In the genomic region with DNA sequence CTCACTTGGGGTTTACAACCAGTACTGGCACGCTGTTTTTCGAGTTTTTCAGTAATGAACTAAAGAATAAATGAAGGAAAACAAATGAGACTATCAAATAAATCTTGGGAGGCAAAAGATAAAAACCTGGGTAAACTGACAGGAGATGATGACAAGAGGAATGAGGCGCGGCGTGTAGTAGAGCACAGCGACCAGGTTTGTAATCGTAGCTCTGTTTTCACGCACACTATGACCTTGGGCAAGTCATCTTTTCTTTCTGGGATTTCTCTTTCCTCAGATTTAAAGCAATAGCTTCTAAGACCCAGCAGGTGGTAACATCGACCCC, we compare ENCODE assay signal across 8 cellular contexts. TPM values are rescaled to one million over a fixed set of nuclear protein-coding genes. Genes with fewer than 3 reads are reported as not detected.
DNase-seq lines count a peak whose midpoint lies in the region; ATAC-seq and TF ChIP-seq lines count a peak whose summit lies in the region.

No MANE protein-coding gene starts in this region.

- H3K36me3 ChIP-seq in CD4-positive, CD25-positive, alpha-beta regulatory T cell (ENCODE audit: control insufficient read depth, insufficient read depth, low read length), result peaks cover 11% of the 10 kb centered on the region
- H3K36me3 ChIP-seq in OCI-LY1 (ENCODE audit: insufficient read depth, low read length) (peaks cover 13% of the 10 kb centered on the region; the same call in 1 of the 2 replicates), endodermal cell (ENCODE audit: control insufficient read depth, insufficient read depth, low read length) (peaks cover 13% of the 10 kb centered on the region), neural progenitor cell (no peaks in the 10 kb centered on the region)

- no peaks in the 10 kb centered on the region for H3K27me3 ChIP-seq in CD4-positive, CD25-positive, alpha-beta regulatory T cell (ENCODE audit: control insufficient read depth, insufficient read depth, low read length)
- H3K27me3 ChIP-seq in OCI-LY1 (ENCODE audit: insufficient read depth, low read length) (no peaks in the 10 kb centered on the region), endodermal cell (ENCODE audit: control insufficient read depth, insufficient read depth, low read length, poor library complexity, severe bottlenecking) (no peaks in the 10 kb centered on the region), neural progenitor cell (no peaks in the 10 kb centered on the region)

- H3K9me3 Mint-ChIP-seq in CD4-positive, CD25-positive, alpha-beta regulatory T cell, result no peaks in the 10 kb centered on the region
- H3K9me3 Mint-ChIP-seq in endodermal cell, result no peaks in the 10 kb centered on the region
- H3K9me3 Mint-ChIP-seq in neural progenitor cell, result no peaks in the 10 kb centered on the region

- H2AFZ ChIP-seq in OCI-LY1 (ENCODE audit: low read length) (no peak overlapping the region; the same call in 1 of the 2 replicates), neural progenitor cell (replicated peaks) (peak overlapping the region; percentile 59)

- H3K4me1 ChIP-seq in CD4-positive, CD25-positive, alpha-beta regulatory T cell (ENCODE audit: control insufficient read depth, insufficient read depth, low read length, poor library complexity, severe bottlenecking), result peaks cover 17% of the 10 kb centered on the region
- H3K4me1 ChIP-seq in OCI-LY1 (ENCODE audit: insufficient read depth, low read length, severe bottlenecking) (peaks cover 24% of the 10 kb centered on the region), endodermal cell (ENCODE audit: control insufficient read depth, insufficient read depth, low read length) (no peaks in the 10 kb centered on the region), neural progenitor cell (peaks cover 5% of the 10 kb centered on the region)

- 0 to 2% methylated on average over 9 of the region's 9 CpGs for WGBS in endodermal cell (ENCODE audit: insufficient coverage in 1 of 2, insufficient read length in 1 of 2), 2 experiments

- peak overlapping the region; percentile 90 for H3K9ac ChIP-seq in OCI-LY1 (ENCODE audit: low read length)
- H3K9ac ChIP-seq in endodermal cell (ENCODE audit: extremely low read depth, low read length, poor library complexity, severe bottlenecking), result peak overlapping the region; percentile 71
- H3K9ac ChIP-seq in neural progenitor cell, result peak overlapping the region; percentile 85

- H3F3A ChIP-seq in OCI-LY1 (ENCODE audit: insufficient read depth, low read length) (peaks cover under 1% of the 10 kb centered on the region; the same call in 1 of the 2 replicates), neural progenitor cell (ENCODE audit: low read depth) (no peaks in the 10 kb centered on the region)

- ATAC-seq in CD4-positive, CD25-positive, alpha-beta regulatory T cell (ENCODE audit: low read depth in 2 of 2), result no peak
- no peak for ATAC-seq in HG02938 (IDR thresholded peaks at IDR 0.05; ENCODE audit: unreplicated experiment)
- no peak for ATAC-seq in GM18861 (IDR thresholded peaks at IDR 0.05; ENCODE audit: unreplicated experiment)
- ATAC-seq in HG03025 (IDR thresholded peaks at IDR 0.05; ENCODE audit: low FRiP score, unreplicated experiment), result no peak

- H3K27ac ChIP-seq in CD4-positive, CD25-positive, alpha-beta regulatory T cell (ENCODE audit: insufficient read depth, low read length, poor library complexity, severe bottlenecking), result peak overlapping the region; percentile 85
- H3K27ac ChIP-seq in OCI-LY1 (ENCODE audit: low read depth, low read length, poor library complexity, severe bottlenecking), result peak overlapping the region; percentile 58
- H3K27ac ChIP-seq in endodermal cell (ENCODE audit: low read depth, low read length), result peak overlapping the region; percentile 56
- H3K27ac ChIP-seq in neural progenitor cell, result no peak overlapping the region

- H3K27me3 Mint-ChIP-seq in CD4-positive, CD25-positive, alpha-beta regulatory T cell, result peaks cover 6% of the 10 kb centered on the region
- H3K27me3 Mint-ChIP-seq in endodermal cell (ENCODE audit: insufficient read depth), result no peaks in the 10 kb centered on the region
- no peaks in the 10 kb centered on the region for H3K27me3 Mint-ChIP-seq in neural progenitor cell (ENCODE audit: insufficient read depth, low read depth)

- H3K4me3 ChIP-seq in CD4-positive, CD25-positive, alpha-beta regulatory T cell (ENCODE audit: low read depth, low read length), result peak overlapping the region; percentile 98
- H3K4me3 ChIP-seq in OCI-LY1 (ENCODE audit: low read depth, low read length, poor library complexity, severe bottlenecking), result peak overlapping the region; percentile 91
- H3K4me3 ChIP-seq in endodermal cell (ENCODE audit: low read length), result peak overlapping the region; percentile 98
- peak overlapping the region; percentile 81 for H3K4me3 ChIP-seq in neural progenitor cell

- DNase-seq in CD4-positive, CD25-positive, alpha-beta regulatory T cell, result no peak
- no peak for DNase-seq in endodermal cell
- DNase-seq in neural progenitor cell (ENCODE audit: low spot score), result no peak
- no peak for DNase-seq in NCI-H2171 (lab: John Stamatoyannopoulos, UW)

- H3K4me2 ChIP-seq in OCI-LY1 (ENCODE audit: low read length), result peak overlapping the region; percentile 98
- peak overlapping the region; percentile 90 for H3K4me2 ChIP-seq in neural progenitor cell

- H3K4me3 Mint-ChIP-seq in CD4-positive, CD25-positive, alpha-beta regulatory T cell, result peak overlapping the region; percentile 97 to 99 (median 98)
- peak overlapping the region; percentile 98 for H3K4me3 Mint-ChIP-seq in endodermal cell
- H3K4me3 Mint-ChIP-seq in neural progenitor cell, result peak overlapping the region; percentile 98

- H3K79me2 ChIP-seq in OCI-LY1 (ENCODE audit: insufficient read depth, low read length) (peaks cover 14% of the 10 kb centered on the region), neural progenitor cell (ENCODE audit: low read depth) (peaks cover 7% of the 10 kb centered on the region)

- H3K9me2 ChIP-seq in OCI-LY1 (ENCODE audit: low read depth, low read length), result no peaks in the 10 kb centered on the region

- no peaks in the 10 kb centered on the region for H3K9me3 ChIP-seq in CD4-positive, CD25-positive, alpha-beta regulatory T cell (ENCODE audit: control insufficient read depth in 2 of 2, low read length in 2 of 2)
- no peaks in the 10 kb centered on the region for H3K9me3 ChIP-seq in OCI-LY1 (ENCODE audit: low read length)
- H3K9me3 ChIP-seq in endodermal cell (ENCODE audit: control insufficient read depth, low read length), result no peaks in the 10 kb centered on the region
- H3K9me3 ChIP-seq in neural progenitor cell (ENCODE audit: low read depth), result no peaks in the 10 kb centered on the region

- TF ChIP-seq CTCF in OCI-LY1 (IDR thresholded peaks at IDR 0.05; ENCODE audit: low read length) (no peak; the same call in 1 of the 2 replicates), endodermal cell (conservative IDR thresholded peaks at IDR 0.05) (no peak), neural progenitor cell (IDR thresholded peaks at IDR 0.05) (no peak)

- H3K27ac Mint-ChIP-seq in CD4-positive, CD25-positive, alpha-beta regulatory T cell, result peak overlapping the region; percentile 96 to 99 (median 97)
- peak overlapping the region; percentile 96 for H3K27ac Mint-ChIP-seq in endodermal cell
- H3K27ac Mint-ChIP-seq in neural progenitor cell, result peak overlapping the region; percentile 95

- no peaks in the 10 kb centered on the region for H4K20me1 ChIP-seq in OCI-LY1 (ENCODE audit: insufficient read depth, low read length)
- H4K20me1 ChIP-seq in neural progenitor cell (ENCODE audit: low read depth), result no peaks in the 10 kb centered on the region

- H3K36me3 Mint-ChIP-seq in CD4-positive, CD25-positive, alpha-beta regulatory T cell, result no peaks in the 10 kb centered on the region
- peaks cover 7% of the 10 kb centered on the region for H3K36me3 Mint-ChIP-seq in endodermal cell (ENCODE audit: low read depth)
- H3K36me3 Mint-ChIP-seq in neural progenitor cell, result no peaks in the 10 kb centered on the region

- peaks cover 13 to 49% (median 20%) of the 10 kb centered on the region in 4 donors for H3K4me1 Mint-ChIP-seq in CD4-positive, CD25-positive, alpha-beta regulatory T cell
- H3K4me1 Mint-ChIP-seq in endodermal cell (peaks cover 8% of the 10 kb centered on the region), neural progenitor cell (peaks cover 15% of the 10 kb centered on the region)

RNA-seq across cellular contexts. Expression of a gene that starts 0.4 kb away (rescaled TPM):
- total RNA-seq in CD4-positive, CD25-positive, alpha-beta regulatory T cell, result 21.5 TPM
- polyA plus RNA-seq in CD4-positive, CD25-positive, alpha-beta regulatory T cell, result 10 to 100 TPM; 50.3 to 71.0 (median 60.2) TPM
- total RNA-seq in endodermal cell, result 10 to 100 TPM; 32.0 to 38.7 TPM
- 38.8 TPM for polyA plus RNA-seq in endodermal cell (2013, experiment 1 of 2)
- 33.9 TPM for polyA plus RNA-seq in endodermal cell (2013, experiment 2 of 2)
- total RNA-seq in neural progenitor cell (ENCODE audit: low replicate concordance), result 29.4 and 61.5 TPM in 2 replicates

RNA-seq across cellular contexts. Expression of a gene that starts 18.8 kb away (rescaled TPM):
- total RNA-seq in CD4-positive, CD25-positive, alpha-beta regulatory T cell, result 4.8 TPM
- polyA plus RNA-seq in CD4-positive, CD25-positive, alpha-beta regulatory T cell, result 10 to 100 TPM in 1 of 4 donors, 1 to 10 TPM in 3; 3.9 to 13.3 (median 7.2) TPM
- total RNA-seq in endodermal cell (10 to 100 TPM; 23.2 to 36.9 TPM), neural progenitor cell (ENCODE audit: low replicate concordance) (33.7 and 44.2 TPM in 2 replicates)
- 21.3 TPM for polyA plus RNA-seq in endodermal cell (2013, experiment 1 of 2)
- polyA plus RNA-seq in endodermal cell (2013, experiment 2 of 2), result 18.3 TPM
